ENCODE assay signal across 25 cellular contexts in genomic region chr10:126857178-126857806, GRCh38. TPM values are rescaled to one million over a fixed set of nuclear protein-coding genes. Genes with fewer than 3 reads are reported as not detected.
"Had no signal": no experiment of that assay in that cellular context is flagged by ENCODE, and none has a peak within 500 bp of the region (broad histone marks: within the 10 kb centered on the region; RNA-seq: fewer than 3 reads in every experiment).

No MANE protein-coding gene starts in this region.

- H3K4me3 Mint-ChIP-seq: activated B cell treated with CpG ODN at 0.5 μM for 24 hours; activated CD4-positive, alpha-beta T cell treated with anti-CD3 and anti-CD28 coated beads for 36 hours; activated naive CD4-positive, alpha-beta T cell treated with anti-CD3 and anti-CD28 coated beads for 36 hours; activated naive CD8-positive, alpha-beta T cell treated with anti-CD3 and anti-CD28 coated beads, Interleukin-2, amount 10 ng/mL, durations not matched to agents 7 days and 5 days; naive thymus-derived CD8-positive, alpha-beta T cell; stimulated activated naive B cell treated with anti-CD40 and anti-IgM and Interleukin-4, amounts not matched to agents 10 μg/mL and 1 μg/mL and 100 μg/mL, for 72 hours; T-helper 1 cell treated with Interleukin-12 subunit alpha and Interleukin-12 subunit beta and Interleukin-4 antibody, amounts not matched to agents 30 μg/mL and 1 μg/mL, for 36 hours had no signal

- H3K27ac ChIP-seq: esophagus muscularis mucosa, heart right ventricle, lower lobe of right lung, neutrophil, ovary, prostate gland, transverse colon, uterus had no signal

- H3K36me3 ChIP-seq: esophagus muscularis mucosa, heart right ventricle, lower lobe of right lung, neutrophil, ovary, prostate gland, transverse colon, uterus had no signal

- FAIRE-seq: bronchial epithelial cell, kidney had no signal

- H3K9me3 Mint-ChIP-seq: activated B cell treated with CpG ODN at 0.5 μM for 24 hours had no signal

- H3K4me1 Mint-ChIP-seq: activated B cell treated with CpG ODN at 0.5 μM for 24 hours; activated CD4-positive, alpha-beta T cell treated with anti-CD3 and anti-CD28 coated beads for 36 hours; activated naive CD8-positive, alpha-beta T cell treated with anti-CD3 and anti-CD28 coated beads, Interleukin-2, amount 10 ng/mL, durations not matched to agents 7 days and 5 days; naive thymus-derived CD8-positive, alpha-beta T cell; stimulated activated naive B cell treated with anti-CD40 and anti-IgM and Interleukin-4, amounts not matched to agents 10 μg/mL and 1 μg/mL and 100 μg/mL, for 72 hours had no signal

- H3K4me3 ChIP-seq: esophagus muscularis mucosa, heart right ventricle, lower lobe of right lung, ovary, prostate gland, transverse colon, uterus had no signal

- H3K36me3 Mint-ChIP-seq: activated naive CD8-positive, alpha-beta T cell treated with anti-CD3 and anti-CD28 coated beads, Interleukin-2, amount 10 ng/mL, durations not matched to agents 7 days and 5 days; stimulated activated naive B cell treated with anti-CD40 and anti-IgM and Interleukin-4, amounts not matched to agents 10 μg/mL and 1 μg/mL and 100 μg/mL, for 72 hours had no signal

- H3K27ac Mint-ChIP-seq: activated B cell treated with CpG ODN at 0.5 μM for 24 hours; activated CD4-positive, alpha-beta T cell treated with anti-CD3 and anti-CD28 coated beads for 36 hours; activated naive CD4-positive, alpha-beta T cell treated with anti-CD3 and anti-CD28 coated beads for 36 hours; activated naive CD8-positive, alpha-beta T cell treated with anti-CD3 and anti-CD28 coated beads, Interleukin-2, amount 10 ng/mL, durations not matched to agents 7 days and 5 days; naive thymus-derived CD8-positive, alpha-beta T cell; stimulated activated naive B cell treated with anti-CD40 and anti-IgM and Interleukin-4, amounts not matched to agents 10 μg/mL and 1 μg/mL and 100 μg/mL, for 72 hours; T-helper 1 cell treated with Interleukin-12 subunit alpha and Interleukin-12 subunit beta and Interleukin-4 antibody, amounts not matched to agents 30 μg/mL and 1 μg/mL, for 36 hours had no signal

- DNase-seq: activated B cell treated with CpG ODN at 0.5 μM for 24 hours; activated CD4-positive, alpha-beta T cell treated with anti-CD3 and anti-CD28 coated beads for 36 hours; activated CD4-positive, alpha-beta T cell treated with anti-CD3 and anti-CD28 coated beads, Interleukin-2, amount 50 U/mL, for 4 hours; activated naive CD4-positive, alpha-beta T cell treated with anti-CD3 and anti-CD28 coated beads for 36 hours; activated naive CD8-positive, alpha-beta T cell treated with anti-CD3 and anti-CD28 coated beads, Interleukin-2, amount 10 ng/mL, durations not matched to agents 7 days and 5 days; activated T-cell treated with anti-CD3 and anti-CD28 coated beads, Interleukin-2, amount 50 U/mL, for 48 hours; amniotic stem cell; cerebellar nuclear complex; effector CD4-positive, alpha-beta T cell; heart right ventricle; kidney; lower lobe of right lung; mesendoderm; naive thymus-derived CD8-positive, alpha-beta T cell; ovary; stimulated activated CD4-positive, alpha-beta T cell treated with anti-CD3 and anti-CD28 coated beads, Interleukin-2, amount 100 ng/mL, for 48 hours; stimulated activated CD8-positive, alpha-beta memory T cell treated with anti-CD3 and anti-CD28 coated beads, Interleukin-4, amount 100 ng/mL, for 48 hours; stimulated activated naive B cell treated with anti-CD40 and anti-IgM and Interleukin-4, amounts not matched to agents 10 μg/mL and 1 μg/mL and 100 μg/mL, for 72 hours; transverse colon; uterus had no signal

- H3K27me3 ChIP-seq: esophagus muscularis mucosa, neutrophil, ovary, transverse colon, uterus had no signal

- H3K4me1 ChIP-seq: esophagus muscularis mucosa, heart right ventricle, lower lobe of right lung, prostate gland, transverse colon, uterus had no signal

- H3K27me3 Mint-ChIP-seq: activated B cell treated with CpG ODN at 0.5 μM for 24 hours; activated naive CD8-positive, alpha-beta T cell treated with anti-CD3 and anti-CD28 coated beads, Interleukin-2, amount 10 ng/mL, durations not matched to agents 7 days and 5 days had no signal

- H3K9me3 ChIP-seq: neutrophil, ovary, prostate gland, transverse colon, uterus had no signal

RNA-seq across cellular contexts. Expression of gene DOCK1, which starts 47.9 kb away (rescaled TPM):
- total RNA-seq: activated B cell treated with CpG ODN at 0.5 μM for 24 hours; naive thymus-derived CD8-positive, alpha-beta T cell had no signal
